In genomic region chr4:40672528-40673522, GRCh38 we compare ENCODE assay signal across 8 cellular contexts. TPM values are rescaled to one million over a fixed set of nuclear protein-coding genes. Genes with fewer than 3 reads are reported as not detected.
DNase-seq lines count a peak whose midpoint lies in the region; ATAC-seq, FAIRE-seq and TF ChIP-seq lines count a peak whose summit lies in the region.

No MANE protein-coding gene starts in this region.

- intact Hi-C loops in CD4-positive, alpha-beta T cell (cut with DNase I, micrococcal nuclease), result no loop called here
- intact Hi-C loops in kidney (cut with DNase I), result no loop called here

- peak overlapping the region; percentile 39 for H3K27ac Mint-ChIP-seq in CD4-positive, alpha-beta T cell
- peak overlapping the region; percentile 74 for H3K27ac Mint-ChIP-seq in stimulated activated effector memory CD8-positive, alpha-beta T cell treated with anti-CD3 and anti-CD28 coated beads, Interleukin-12 subunit alpha, Interleukin-12 subunit beta, amount 100 ng/mL, for 72 hours

- CTCF ChIA-PET in CD4-positive, alpha-beta T cell (lab: Charles Lee), result interaction anchor here (0.5 to 0.8 kb wide), 2 partner anchors 16 to 224 kb away, joined by 3 read pairs; no protein-coding TSS in a partner anchor

- DNase-seq in CD4-positive, alpha-beta T cell, result peak in 1 of 10 experiments; percentile 23
- DNase-seq in GM19238 (ENCODE audit: insufficient read length, low spot score) (peak; percentile 33), amniotic stem cell (lab: John Stamatoyannopoulos, UW) (peak; percentile 83), kidney (no peak), NCI-H345 (lab: John Stamatoyannopoulos, UW) (no peak)
- peak; percentile 11 to 70 for DNase-seq in stimulated activated effector memory CD8-positive, alpha-beta T cell treated with anti-CD3 and anti-CD28 coated beads, Interleukin-12 subunit alpha, Interleukin-12 subunit beta, amount 100 ng/mL, for 72 hours (ENCODE audit: low spot score in 2 of 2)

- H3K36me3 ChIP-seq in kidney (ENCODE audit: control insufficient read depth in 1 of 2, insufficient read depth in 2 of 2, low read length in 2 of 2), result no peaks in the 10 kb centered on the region

- H3K4me1 Mint-ChIP-seq in CD4-positive, alpha-beta T cell (ENCODE audit: low read depth), result peaks cover 16% of the 10 kb centered on the region
- peaks cover 35% of the 10 kb centered on the region for H3K4me1 Mint-ChIP-seq in stimulated activated effector memory CD8-positive, alpha-beta T cell treated with anti-CD3 and anti-CD28 coated beads, Interleukin-12 subunit alpha, Interleukin-12 subunit beta, amount 100 ng/mL, for 72 hours

- no peaks in the 10 kb centered on the region for H3K27me3 Mint-ChIP-seq in CD4-positive, alpha-beta T cell

- H3K9ac ChIP-seq in kidney (ENCODE audit: low read length in 2 of 2), result no peak overlapping the region

- no peak overlapping the region for H3K4me3 ChIP-seq in kidney (ENCODE audit: low read length in 2 of 2)

- H3K4me1 ChIP-seq in kidney (ENCODE audit: control insufficient read depth in 1 of 2, insufficient read depth in 1 of 2, low read depth in 1 of 2, low read length in 2 of 2), result peaks cover 3 to 8% of the 10 kb centered on the region in 2 donors

- H3K27me3 ChIP-seq in CD4-positive, alpha-beta T cell (ENCODE audit: control insufficient read depth, insufficient read depth, low read length), result no peaks in the 10 kb centered on the region

- no peaks in the 10 kb centered on the region for H3K9me3 ChIP-seq in CD4-positive, alpha-beta T cell (ENCODE audit: control insufficient read depth, low read length)
- no peaks in the 10 kb centered on the region for H3K9me3 ChIP-seq in kidney (ENCODE audit: control insufficient read depth in 1 of 2, low read length in 2 of 2)

- no peak overlapping the region for H3K27ac ChIP-seq in CD4-positive, alpha-beta T cell (ENCODE audit: low read depth, low read length)
- peak overlapping the region; percentile 36 to 50 for H3K27ac ChIP-seq in kidney (ENCODE audit: low read depth in 2 of 2, low read length in 2 of 2)

- peak overlapping the region; percentile 39 for H3K4me3 Mint-ChIP-seq in CD4-positive, alpha-beta T cell
- peak overlapping the region; percentile 49 for H3K4me3 Mint-ChIP-seq in stimulated activated effector memory CD8-positive, alpha-beta T cell treated with anti-CD3 and anti-CD28 coated beads, Interleukin-12 subunit alpha, Interleukin-12 subunit beta, amount 100 ng/mL, for 72 hours

- H3K9me3 Mint-ChIP-seq in CD4-positive, alpha-beta T cell, result no peaks in the 10 kb centered on the region
- no peaks in the 10 kb centered on the region for H3K9me3 Mint-ChIP-seq in stimulated activated effector memory CD8-positive, alpha-beta T cell treated with anti-CD3 and anti-CD28 coated beads, Interleukin-12 subunit alpha, Interleukin-12 subunit beta, amount 100 ng/mL, for 72 hours

- no peak for TF ChIP-seq CTCF in CD4-positive, alpha-beta T cell (IDR thresholded peaks at IDR 0.05)
- TF ChIP-seq CTCF in kidney (IDR thresholded peaks at IDR 0.05; ENCODE audit: borderline replicate concordance, extremely low read depth, insufficient read depth), result no peak

- peak; percentile 89 for ATAC-seq in CD4-positive, alpha-beta T cell (ENCODE audit: poor library complexity)
- peak; percentile 64 for ATAC-seq in HG03139 (IDR thresholded peaks at IDR 0.05; ENCODE audit: unreplicated experiment)
- peak; percentile 92 for ATAC-seq in stimulated activated effector memory CD8-positive, alpha-beta T cell treated with anti-CD3 and anti-CD28 coated beads, Interleukin-12 subunit alpha, Interleukin-12 subunit beta, amount 100 ng/mL, for 72 hours

- POLR2A ChIA-PET in CD4-positive, alpha-beta T cell (lab: Charles Lee), result no interaction called here

- no peak for FAIRE-seq in kidney (lab: Jason Lieb, UNC)

- H3K36me3 Mint-ChIP-seq in CD4-positive, alpha-beta T cell (ENCODE audit: low read depth), result no peaks in the 10 kb centered on the region
- no peaks in the 10 kb centered on the region for H3K36me3 Mint-ChIP-seq in stimulated activated effector memory CD8-positive, alpha-beta T cell treated with anti-CD3 and anti-CD28 coated beads, Interleukin-12 subunit alpha, Interleukin-12 subunit beta, amount 100 ng/mL, for 72 hours

TF ChIP-seq in PFSK-1, 5 proteins besides CTCF, POLR2A, EP300 and RAD21:
- peak in 1 of 2 experiments; percentile 46; a peak in 2 of 4 replicates for TF ChIP-seq REST (IDR thresholded peaks at IDR 0.05; ENCODE audit: insufficient read depth in 1 of 2, low read depth in 2 of 2, low read length in 2 of 2)
- peak; percentile 71 for TF ChIP-seq POLR2AphosphoS5 (IDR thresholded peaks at IDR 0.05; ENCODE audit: low read depth, low read length)
- TF ChIP-seq TAF1 (IDR thresholded peaks at IDR 0.05; ENCODE audit: borderline replicate concordance, insufficient read depth, low read length), result peak; percentile 77; the same call in 1 of the 2 replicates
- TF ChIP-seq SIN3A (IDR thresholded peaks at IDR 0.05; ENCODE audit: borderline replicate concordance, insufficient read depth, low read length), result 0 out of 2 replicates have a peak, but pooled peaks have one; percentile 14
- no peak for TF ChIP-seq FOXP2 (optimal IDR thresholded peaks at IDR 0.05; ENCODE audit: borderline replicate concordance, extremely low read depth, extremely low read length, insufficient read depth)
TF ChIP-seq in PFSK-1: peak in this region for 4.

RNA-seq across cellular contexts. Expression of gene RBM47, which starts 43.2 kb away (rescaled TPM):
- total RNA-seq in CD4-positive, alpha-beta T cell, result under 1 TPM; 0.27 to 0.92 TPM
- 29.2 TPM for polyA plus RNA-seq in PFSK-1 (2012; ENCODE audit: insufficient read length, low read depth)
- total RNA-seq in kidney, result 124 TPM
- polyA plus RNA-seq in kidney (ENCODE audit: insufficient read depth, low read depth, low replicate concordance), result 61.5 TPM

Comparison
In these comparisons a context has a peak if more than half of its experiments do, and no peak if none do; other contexts are left out.
1. DNase-seq: peak in GM19238 (single experiment), amniotic stem cell (single experiment) and stimulated activated effector memory CD8-positive, alpha-beta T cell treated with anti-CD3 and anti-CD28 coated beads, Interleukin-12 subunit alpha, Interleukin-12 subunit beta, amount 100 ng/mL, for 72 hours (2 of 2); none in kidney (single experiment) and NCI-H345 (single experiment).
2. RNA of gene RBM47, which starts 43.2 kb away (total RNA-seq): 124 TPM in kidney (single experiment); 0.27 to 0.92 TPM in CD4-positive, alpha-beta T cell; every median in the first group is over 10 times any median in the second.
3. Peak in every context shown above with its lines, with median percentiles within 50 percentile points of each other: ATAC-seq.